8 cellular contexts compared by ENCODE assay signal in genomic region chr3:169668957-169669681, GRCh38. TPM values are rescaled to one million over a fixed set of nuclear protein-coding genes. Genes with fewer than 3 reads are reported as not detected.
DNase-seq lines count a peak whose midpoint lies in the region; ATAC-seq and TF ChIP-seq lines count a peak whose summit lies in the region.

No MANE protein-coding gene starts in this region.

- TF ChIP-seq CTCF in OCI-LY3 (IDR thresholded peaks at IDR 0.05; ENCODE audit: low read depth, low read length) (peak; percentile 76), ascending aorta (IDR thresholded peaks at IDR 0.05) (peak; percentile 82 to 96 (median 85))

- H4K20me1 ChIP-seq in OCI-LY3 (ENCODE audit: insufficient read depth, low read length): no peaks in the 10 kb centered on the region

- peaks cover 24% of the 10 kb centered on the region for H3K27me3 ChIP-seq in OCI-LY3 (ENCODE audit: low read depth, low read length)
- no peaks in the 10 kb centered on the region for H3K27me3 ChIP-seq in ascending aorta

- peaks cover 7% of the 10 kb centered on the region for H3K36me3 ChIP-seq in OCI-LY3 (replicated peaks; ENCODE audit: low read depth, low read length)
- H3K36me3 ChIP-seq in ascending aorta: no peaks in the 10 kb centered on the region

- intact Hi-C loops in ascending aorta (cut with DNase I): loop anchor here (1.0 to 5.0 kb wide), 3 partner anchors 327 to 717 kb away; no protein-coding TSS in a partner anchor

- peaks cover 6% of the 10 kb centered on the region; the same call in 1 of the 2 replicates for H3K4me1 ChIP-seq in OCI-LY3 (ENCODE audit: low read length)
- no peaks in the 10 kb centered on the region for H3K4me1 ChIP-seq in ascending aorta

- DNase-seq in ELR (ENCODE audit: low read depth): peak; percentile 72
- DNase-seq in HUDEP-2 (lab: John Stamatoyannopoulos, UW; ENCODE audit: unreplicated experiment in 76 of 76): peak in 46 of 76 experiments; percentile 4 to 56 (median 28)
- DNase-seq in ascending aorta (ENCODE audit: low spot score in 2 of 2): peak in 1 of 2 donors; percentile 87
- DNase-seq in hypothalamus (lab: John Stamatoyannopoulos, UW): peak in 35 of 51 donors; percentile 5 to 69 (median 28)
- DNase-seq in renal cortical epithelial cell (ENCODE audit: low read depth): peak; percentile 37
- DNase-seq in effector CD4-positive, alpha-beta T cell: no peak

- peak overlapping the region; percentile 75 for H3K4me3 ChIP-seq in OCI-LY3 (ENCODE audit: low read length)
- peak overlapping the region; percentile 66 to 77 for H3K4me3 ChIP-seq in ascending aorta

- peak; percentile 81 for ATAC-seq in GM21619 (IDR thresholded peaks at IDR 0.05; ENCODE audit: unreplicated experiment)

- H3K9ac ChIP-seq in OCI-LY3 (ENCODE audit: low read length): no peak overlapping the region

- H3K9me3 ChIP-seq in OCI-LY3 (ENCODE audit: insufficient read depth, low read length): peaks cover 9% of the 10 kb centered on the region; the same call in 1 of the 2 replicates
- H3K9me3 ChIP-seq in ascending aorta: peaks cover 8 to 9% of the 10 kb centered on the region in 2 donors

- H3K79me2 ChIP-seq in OCI-LY3 (ENCODE audit: low read length): no peaks in the 10 kb centered on the region

- H2AFZ ChIP-seq in OCI-LY3 (ENCODE audit: low read depth, low read length): peak overlapping the region; percentile 57; the same call in 1 of the 2 replicates

- H3K4me2 ChIP-seq in OCI-LY3 (ENCODE audit: low read length): peak overlapping the region; percentile 83

- H3K27ac ChIP-seq in OCI-LY3 (ENCODE audit: low read length) (no peak overlapping the region), ascending aorta (peak overlapping the region; percentile 83 to 87)

RNA-seq across cellular contexts. Expression of gene MECOM, which starts 5.6 kb away (rescaled TPM):
- total RNA-seq in ascending aorta: 38.6 TPM
- total RNA-seq in renal cortical epithelial cell: 23.1 and 142 TPM in 2 replicates
